8 cellular contexts compared by ENCODE assay signal in genomic region chr5:115816226-115817042, GRCh38. TPM values are rescaled to one million over a fixed set of nuclear protein-coding genes. Genes with fewer than 3 reads are reported as not detected.
DNase-seq lines count a peak whose midpoint lies in the region; ATAC-seq, FAIRE-seq and TF ChIP-seq lines count a peak whose summit lies in the region.

TSS of gene CDO1 (minus strand) at chr5:115816659. CDS start at chr5:115816397, 262 bp downstream.

- in situ Hi-C loops in HAP-1 (cut with MboI; ENCODE audit: low sequenced_read_pairs), result loop anchor here (25.0 kb wide), 1 partner anchor 504 kb away; no protein-coding TSS in a partner anchor

- H2AFZ ChIP-seq in ACC112 (ENCODE audit: low read length, unreplicated experiment), result peak within 1 kb of the TSS; percentile 97
- peak within 1 kb of the TSS; percentile 88 for H2AFZ ChIP-seq in H1 (ENCODE audit: low read length)

- peaks cover 21% of the 10 kb centered on the region for H3K4me1 Mint-ChIP-seq in activated B cell treated with CpG ODN at 0.5 μM for 24 hours
- H3K4me1 Mint-ChIP-seq in stimulated activated effector memory CD8-positive, alpha-beta T cell treated with anti-CD3 and anti-CD28 coated beads, Interleukin-12 subunit alpha, Interleukin-12 subunit beta, amount 100 ng/mL, for 72 hours, result peaks cover 19% of the 10 kb centered on the region

- 1% methylated on average over 66 of the region's 69 CpGs; no CpG with 5 or more reads in 1 of the 2 experiments for whole genome bisulfite sequencing in H1 (ENCODE audit: extremely low coverage in 1 of 2, insufficient coverage in 1 of 2, insufficient read length in 1 of 2, insufficient replicate concordance in 2 of 2, low coverage in 1 of 2, low lambda C conversion rate in 2 of 2, missing lambda C conversion rate in 1 of 2), 2 experiments
- 3% methylated on average over 32 of the region's 69 CpGs for WGBS in right lobe of liver (ENCODE audit: insufficient coverage, low coverage, low lambda C conversion rate, missing lambda C conversion rate)

- H3K27ac ChIP-seq in ACC112 (ENCODE audit: low read depth, low read length), result no peak within 1 kb of the TSS
- H3K27ac ChIP-seq in H1 (ENCODE audit: low read depth, low read length), result peak within 1 kb of the TSS; percentile 72
- peak within 1 kb of the TSS; percentile 83 to 96 (median 96) for H3K27ac ChIP-seq in right lobe of liver

- H3K79me2 ChIP-seq in ACC112 (ENCODE audit: control insufficient read depth, insufficient read depth, low read length, unreplicated experiment), result no peaks in the 10 kb centered on the region
- peaks cover 0 to 3% of the 10 kb centered on the region in 2 experiments; a peak in 1 of 4 replicates for H3K79me2 ChIP-seq in H1 (ENCODE audit: control insufficient read depth in 1 of 2, insufficient read depth in 2 of 2, low read length in 2 of 2)

- no peak within 1 kb of the TSS for H2BK20ac ChIP-seq in H1 (ENCODE audit: low read length)

- no peak within 1 kb of the TSS for H3K23ac ChIP-seq in H1 (ENCODE audit: insufficient read length)

- peaks cover 50% of the 10 kb centered on the region for H3K27me3 ChIP-seq in ACC112 (ENCODE audit: insufficient read depth, low read length)
- no peaks in the 10 kb centered on the region for H3K27me3 ChIP-seq in HAP-1 (ENCODE audit: low read depth)
- peaks cover 0 to 22% (median 12%) of the 10 kb centered on the region in 4 experiments; a peak in 6 of 7 replicates for H3K27me3 ChIP-seq in H1 (replicated peaks in 1 of 4; ENCODE audit: control insufficient read depth in 3 of 4, extremely low read depth in 1 of 4, insufficient read depth in 3 of 4, low read length in 3 of 4)
- no peaks in the 10 kb centered on the region for H3K27me3 ChIP-seq in right lobe of liver

- H3K9me3 ChIP-seq in HAP-1 (no peaks in the 10 kb centered on the region), H1 (ENCODE audit: insufficient read depth in 2 of 2, low read depth in 1 of 2, low read length in 1 of 2) (no peaks in the 10 kb centered on the region), right lobe of liver (no peaks in the 10 kb centered on the region)

- H3K14ac ChIP-seq in H1 (ENCODE audit: insufficient read length), result no peak within 1 kb of the TSS

- H3K9me3 Mint-ChIP-seq in activated B cell treated with CpG ODN at 0.5 μM for 24 hours, result no peaks in the 10 kb centered on the region
- H3K9me3 Mint-ChIP-seq in stimulated activated effector memory CD8-positive, alpha-beta T cell treated with anti-CD3 and anti-CD28 coated beads, Interleukin-12 subunit alpha, Interleukin-12 subunit beta, amount 100 ng/mL, for 72 hours, result no peaks in the 10 kb centered on the region

- peak within 1 kb of the TSS; percentile 54 for H4K5ac ChIP-seq in H1 (ENCODE audit: insufficient read length, low read depth, low read length)

- H3K23me2 ChIP-seq in H1 (ENCODE audit: low read depth, low read length), result peaks cover 11% of the 10 kb centered on the region

- H3K18ac ChIP-seq in H1 (ENCODE audit: extremely low read depth, low read length), result peak within 1 kb of the TSS; percentile 89

- intact Hi-C loops in activated B cell treated with CpG ODN at 0.5 μM for 24 hours (cut with micrococcal nuclease) (no loop called here), right lobe of liver (cut with DNase I) (no loop called here)

- H2BK5ac ChIP-seq in H1 (ENCODE audit: low read depth, low read length), result peak within 1 kb of the TSS; percentile 57; the same call in 1 of the 2 replicates

- POLR2A ChIA-PET in activated B cell treated with CpG ODN at 0.5 μM for 24 hours (lab: Charles Lee) (interaction anchor here (0.6 kb wide), 1 partner anchor 10 kb away, joined by 4 read pairs; no protein-coding TSS in a partner anchor), H1 (lab: Charles Lee; ENCODE audit: partially characterized antibody) (interaction anchor here (0.6 to 1.8 kb wide), 11 partner anchors 9 to 447 kb away, joined by 3 to 11 read pairs (median 4); partner anchors contain the start of genes AP3S1 and ATG12)

- peak within 1 kb of the TSS; percentile 91 for H3K56ac ChIP-seq in H1 (replicated peaks; ENCODE audit: insufficient read length, low read depth, low read length)

- no peak within 1 kb of the TSS for H2AK5ac ChIP-seq in H1 (ENCODE audit: low read depth, low read length)

- TF ChIP-seq CTCF in activated B cell treated with CpG ODN at 0.5 μM for 24 hours (IDR thresholded peaks at IDR 0.05), result no peak
- TF ChIP-seq CTCF in H1 (IDR thresholded peaks at IDR 0.05; ENCODE audit: control extremely low read depth in 1 of 3, insufficient read depth in 1 of 3, low read depth in 1 of 3, low read length in 3 of 3), result no peak
- no peak for TF ChIP-seq CTCF in right lobe of liver (IDR thresholded peaks at IDR 0.05)

- peak within 1 kb of the TSS; percentile 92 for H4K91ac ChIP-seq in H1 (replicated peaks; ENCODE audit: insufficient read length, low read length)

- peak within 1 kb of the TSS; percentile 78 to 99 for H3K4me2 ChIP-seq in H1 (ENCODE audit: insufficient read depth in 1 of 2, low read depth in 2 of 2, low read length in 2 of 2)

- H3K36me3 ChIP-seq in ACC112 (ENCODE audit: insufficient read depth, low read length), result no peaks in the 10 kb centered on the region
- H3K36me3 ChIP-seq in HAP-1 (replicated peaks), result no peaks in the 10 kb centered on the region
- H3K36me3 ChIP-seq in H1 (ENCODE audit: control insufficient read depth in 2 of 4, insufficient read depth in 4 of 4, low read length in 3 of 4), result peaks cover 0 to 3% (median 0%) of the 10 kb centered on the region in 4 experiments; a peak in 2 of 8 replicates
- peaks cover 0 to 12% (median 1%) of the 10 kb centered on the region in 4 donors for H3K36me3 ChIP-seq in right lobe of liver

- H3K4me1 ChIP-seq in ACC112 (ENCODE audit: control insufficient read depth, insufficient read depth, low read length, unreplicated experiment), result peaks cover 6% of the 10 kb centered on the region
- H3K4me1 ChIP-seq in HAP-1, result peaks cover 18% of the 10 kb centered on the region
- peaks cover 0 to 5% (median 1%) of the 10 kb centered on the region in 4 experiments; a peak in 5 of 7 replicates for H3K4me1 ChIP-seq in H1 (replicated peaks in 1 of 4; ENCODE audit: control insufficient read depth in 3 of 4, insufficient read depth in 4 of 4, low read length in 3 of 4)
- H3K4me1 ChIP-seq in right lobe of liver, result peaks cover 0 to 34% (median 2%) of the 10 kb centered on the region in 4 donors

- TF ChIP-seq POLR2A in H1 (IDR thresholded peaks at IDR 0.05; ENCODE audit: control extremely low read depth in 1 of 2, low read depth in 2 of 2, low read length in 2 of 2) (peak; percentile 86 to 89), right lobe of liver (IDR thresholded peaks at IDR 0.05) (peak; percentile 86)

- H2BK12ac ChIP-seq in H1 (ENCODE audit: low read depth, low read length), result peak within 1 kb of the TSS; percentile 90; the same call in 1 of the 2 replicates

- H4K20me1 ChIP-seq in H1 (replicated peaks in 1 of 2; ENCODE audit: control insufficient read depth in 1 of 2, insufficient read depth in 2 of 2, low read length in 2 of 2), result peaks cover 0 to 3% of the 10 kb centered on the region in 2 experiments

- peak within 1 kb of the TSS; percentile 48 for H2BK120ac ChIP-seq in H1 (replicated peaks; ENCODE audit: low read depth, low read length)

- H3K27me3 Mint-ChIP-seq in activated B cell treated with CpG ODN at 0.5 μM for 24 hours, result peaks cover 49% of the 10 kb centered on the region

- H3K79me1 ChIP-seq in H1 (ENCODE audit: low read depth, low read length), result no peaks in the 10 kb centered on the region; the same call in 1 of the 2 replicates

- H3K4me3 Mint-ChIP-seq in activated B cell treated with CpG ODN at 0.5 μM for 24 hours, result peak within 1 kb of the TSS; percentile 81
- H3K4me3 Mint-ChIP-seq in stimulated activated effector memory CD8-positive, alpha-beta T cell treated with anti-CD3 and anti-CD28 coated beads, Interleukin-12 subunit alpha, Interleukin-12 subunit beta, amount 100 ng/mL, for 72 hours, result peak within 1 kb of the TSS; percentile 68

- peak in 1 of 2 experiments; percentile 89; a peak in 1 of 3 replicates for TF ChIP-seq EP300 in H1 (IDR thresholded peaks at IDR 0.05; ENCODE audit: borderline replicate concordance in 1 of 2, low read depth in 2 of 2, low read length in 2 of 2)

- H3K4ac ChIP-seq in H1 (replicated peaks; ENCODE audit: insufficient read length, low read depth, low read length), result peak within 1 kb of the TSS; percentile 13

- DNase-seq in HAP-1 (ENCODE audit: low spot score in 2 of 2) (peak; percentile 44 to 79), activated B cell treated with CpG ODN at 0.5 μM for 24 hours (peak; percentile 24), H1 (ENCODE audit: low read depth in 1 of 2, low spot score in 2 of 2) (peak; percentile 41 to 84), right lobe of liver (peak; percentile 77 to 90 (median 86)), NCI-H510A treated with DMSO at 0.1 percent for 48 hours (lab: John Stamatoyannopoulos, UW) (no peak), GOT3 (lab: John Stamatoyannopoulos, UW) (no peak)
- DNase-seq in stimulated activated effector memory CD8-positive, alpha-beta T cell treated with anti-CD3 and anti-CD28 coated beads, Interleukin-12 subunit alpha, Interleukin-12 subunit beta, amount 100 ng/mL, for 72 hours (ENCODE audit: low spot score in 2 of 2), result peak; percentile 3 to 61

- H4K8ac ChIP-seq in H1 (ENCODE audit: extremely low read depth, insufficient read depth, low read length), result peak within 1 kb of the TSS; percentile 96

- no peak for TF ChIP-seq RAD21 in H1 (IDR thresholded peaks at IDR 0.05 in 1 of 2, conservative IDR thresholded peaks at IDR 0.05 in 1 of 2; ENCODE audit: low read depth in 2 of 2, low read length in 2 of 2)

- peak within 1 kb of the TSS; percentile 85 for H3K4me3 ChIP-seq in ACC112 (ENCODE audit: low read depth, low read length)
- H3K4me3 ChIP-seq in HAP-1, result peak within 1 kb of the TSS; percentile 57
- H3K4me3 ChIP-seq in H1 (ENCODE audit: extremely low read depth in 1 of 4, insufficient read depth in 2 of 4, low read depth in 3 of 4, low read length in 4 of 4), result peak within 1 kb of the TSS; percentile 70 to 82 (median 72)
- peak within 1 kb of the TSS; percentile 60 to 78 (median 68) for H3K4me3 ChIP-seq in right lobe of liver

- H2BK15ac ChIP-seq in H1 (ENCODE audit: low read length), result peak within 1 kb of the TSS; percentile 0; the same call in 1 of the 2 replicates

- H3K9ac ChIP-seq in H1 (replicated peaks in 1 of 4; ENCODE audit: extremely low read depth in 1 of 4, low read depth in 3 of 4, low read length in 3 of 4), result peak within 1 kb of the TSS; percentile 80 to 94 (median 83)

- H3K27ac Mint-ChIP-seq in activated B cell treated with CpG ODN at 0.5 μM for 24 hours, result peak within 1 kb of the TSS; percentile 22
- H3K27ac Mint-ChIP-seq in stimulated activated effector memory CD8-positive, alpha-beta T cell treated with anti-CD3 and anti-CD28 coated beads, Interleukin-12 subunit alpha, Interleukin-12 subunit beta, amount 100 ng/mL, for 72 hours, result no peak within 1 kb of the TSS

- no peak for FAIRE-seq in H1 (lab: Jason Lieb, UNC)

- H3K36me3 Mint-ChIP-seq in activated B cell treated with CpG ODN at 0.5 μM for 24 hours (ENCODE audit: low read depth), result no peaks in the 10 kb centered on the region
- no peaks in the 10 kb centered on the region for H3K36me3 Mint-ChIP-seq in stimulated activated effector memory CD8-positive, alpha-beta T cell treated with anti-CD3 and anti-CD28 coated beads, Interleukin-12 subunit alpha, Interleukin-12 subunit beta, amount 100 ng/mL, for 72 hours

- CTCF ChIA-PET in activated B cell treated with CpG ODN at 0.5 μM for 24 hours (lab: Charles Lee), result no interaction called here
- CTCF ChIA-PET in H1 (lab: Charles Lee; ENCODE audit: partially characterized antibody), result interaction anchor here (0.9 to 4.0 kb wide), 6 partner anchors 15 to 186 kb away, joined by 4 to 14 read pairs (median 6); partner anchors contain the start of gene ATG12

- ATAC-seq in activated B cell treated with CpG ODN at 0.5 μM for 24 hours (ENCODE audit: low read depth), result peak; percentile 58
- ATAC-seq in right lobe of liver, result peak; percentile 86 to 94 (median 88)
- peak; percentile 75 for ATAC-seq in stimulated activated effector memory CD8-positive, alpha-beta T cell treated with anti-CD3 and anti-CD28 coated beads, Interleukin-12 subunit alpha, Interleukin-12 subunit beta, amount 100 ng/mL, for 72 hours

RNA-seq across cellular contexts. Expression of gene CDO1, which starts in this region (rescaled TPM):
- not detected in 2 replicates for total RNA-seq in activated B cell treated with CpG ODN at 0.5 μM for 24 hours
- 25.4 and 26.1 TPM in 2 replicates for total RNA-seq in H1 (2021; fragmentation: NEBNext Ultra II Directional; extraction: Animal tissue kit (Norgen Biotek cat#: 25700))
- polyA plus RNA-seq in H1 (2011; rRNA removed), result 29.5 and 47.1 TPM in 2 replicates
- polyA plus RNA-seq in H1 (2011; cell fraction: cytosol; rRNA removed), result 41.9 TPM
- polyA plus RNA-seq in H1 (2011; cell fraction: nucleus; rRNA removed), result 46.2 TPM
- 20.2 to 26.1 TPM (median 21.1 TPM) in 4 replicates for polyA plus RNA-seq in H1 (2012, experiment 1 of 2)
- 2.6 TPM for polyA plus RNA-seq in H1 (2012, experiment 2 of 2)
- 15.1 TPM for polyA plus RNA-seq in H1 (2013, experiment 1 of 2)
- polyA plus RNA-seq in H1 (2013, experiment 2 of 2), result 12.5 TPM
- polyA minus RNA-seq in H1 (2011; rRNA and poly(A)+ RNA removed), result 16.6 and 23.0 TPM in 2 replicates
- 29.2 TPM for polyA minus RNA-seq in H1 (2011; cell fraction: cytosol; rRNA and poly(A)+ RNA removed)
- polyA minus RNA-seq in H1 (2011; cell fraction: nucleus; rRNA and poly(A)+ RNA removed), result 30.5 TPM
- total RNA-seq in right lobe of liver, result 100 to 1,000 TPM in 5 of 6 experiments, 10 to 100 TPM in 1; 98.9 to 260 (median 154) TPM

Comparison
In these comparisons a context has a peak if more than half of its experiments do, and no peak if none do; other contexts are left out.
1. RNA of gene CDO1 (total RNA-seq): 98.9 to 260 TPM in right lobe of liver and 25.4 to 26.1 TPM in H1; not detected in activated B cell treated with CpG ODN at 0.5 μM for 24 hours; every median in the first group is over 10 times any median in the second.
2. Peak in DNase-seq and ATAC-seq in activated B cell treated with CpG ODN at 0.5 μM for 24 hours; RNA of the gene not detected or under 1 TPM.
3. DNase-seq: peak in HAP-1 (2 of 2), H1 (2 of 2), right lobe of liver (3 of 3) and stimulated activated effector memory CD8-positive, alpha-beta T cell treated with anti-CD3 and anti-CD28 coated beads, Interleukin-12 subunit alpha, Interleukin-12 subunit beta, amount 100 ng/mL, for 72 hours (2 of 2); none in NCI-H510A treated with DMSO at 0.1 percent for 48 hours (single experiment) and GOT3 (single experiment).
4. Peak in every context shown above with its lines, with median percentiles within 50 percentile points of each other: H3K4me3 ChIP-seq and ATAC-seq.